ENCODE assay signal across 10 cellular contexts in genomic region chr6:32983964-32984638, GRCh38. TPM values are rescaled to one million over a fixed set of nuclear protein-coding genes. Genes with fewer than 3 reads are reported as not detected.
DNase-seq lines count a peak whose midpoint lies in the region; ATAC-seq, FAIRE-seq and TF ChIP-seq lines count a peak whose summit lies in the region.
"Had no signal": no experiment of that assay in that cellular context is flagged by ENCODE, and none has a peak within 500 bp of the region (broad histone marks: within the 10 kb centered on the region; RNA-seq: fewer than 3 reads in every experiment).

No MANE protein-coding gene starts in this region.

- dilution Hi-C loops in endothelial cell of umbilical vein (cut with MboI; ENCODE audit: extremely low pct_ligation_motif_present, low sequenced_read_pairs), result no loop called here

- H3K9ac ChIP-seq in endothelial cell of umbilical vein (replicated peaks; ENCODE audit: extremely low read depth, insufficient read depth, low read length), result no peak overlapping the region

- peaks cover 56% of the 10 kb centered on the region for H3F3A ChIP-seq in PC-9 (ENCODE audit: insufficient read depth, low read depth)

- intact Hi-C loops in Right ventricle myocardium inferior (cut with DNase I) (loop anchor here (1.0 kb wide), 2 partner anchors 51 to 99 kb away; no protein-coding TSS in a partner anchor), PC-9 (cut with micrococcal nuclease; ENCODE audit: unreplicated experiment) (loop anchor here (1.0 to 2.0 kb wide), 2 partner anchors 99 to 145 kb away; partner anchors contain the start of gene TAP2), endothelial cell of umbilical vein (cut with micrococcal nuclease) (loop anchor here (1.0 to 2.0 kb wide), 3 partner anchors 11 to 145 kb away; partner anchors contain the start of gene TAP2), transverse colon (cut with DNase I; ENCODE audit: low total_unique reads) (no loop called here), prostate gland (cut with DNase I) (loop anchor here (2.0 to 5.0 kb wide), 2 partner anchors 49 to 97 kb away; no protein-coding TSS in a partner anchor)

- DNase-seq in cardiac muscle cell (ENCODE audit: low read depth in 1 of 2, low spot score in 1 of 2), result no peak
- no peak for DNase-seq in Right ventricle myocardium inferior (ENCODE audit: missing footprints)
- no peak for DNase-seq in PC-9
- DNase-seq in endothelial cell of umbilical vein (ENCODE audit: low read depth, low spot score), result no peak
- no peak for DNase-seq in transverse colon
- DNase-seq in effector memory CD4-positive, alpha-beta T cell, result no peak
- DNase-seq in G401 (ENCODE audit: low spot score), result no peak
- no peak for DNase-seq in prostate gland (ENCODE audit: low spot score)

- CTCF ChIA-PET in PC-9 (lab: Charles Lee) (interaction anchor here (0.5 to 2.5 kb wide), 20 partner anchors 9 to 1014 kb away, joined by 3 to 31 read pairs (median 4); partner anchors contain the start of genes BRD2, HLA-DMA, HLA-DMB and HLA-DQB1), endothelial cell of umbilical vein (lab: Charles Lee) (interaction anchor here (0.6 to 12.6 kb wide), 65 partner anchors 9 to 317 kb away, joined by 3 to 580 read pairs (median 5); partner anchors contain the start of genes BRD2, HLA-DMA, HLA-DMB and HLA-DPB1)

- BruUV-seq in PC-9 (replicated peaks; lab: Mats Ljungman, UMichigan) (no TSS peak), endothelial cell of umbilical vein (replicated peaks; lab: Mats Ljungman, UMichigan) (no TSS peak)

- in situ Hi-C loops in transverse colon (cut with MboI; ENCODE audit: low pct_ligation_motif_present in 1 of 4, low pct_unique_long_range_greater_than_20kb in 1 of 4, low sequenced_read_pairs in 3 of 4), result loop anchor here (10.0 to 25.0 kb wide), 3 partner anchors 49 to 99 kb away; no protein-coding TSS in a partner anchor
- in situ Hi-C loops in G401 (cut with HindIII; ENCODE audit: low sequenced_read_pairs), result no loop called here

- H3K4me2 ChIP-seq in PC-9 (0 out of 2 replicates have a peak overlapping the region, but pooled peaks have one; percentile 12), endothelial cell of umbilical vein (ENCODE audit: insufficient read depth, low read length) (no peak overlapping the region)

- TF ChIP-seq POLR2A in endothelial cell of umbilical vein (IDR thresholded peaks at IDR 0.05; ENCODE audit: low read depth, low read length), result peak; percentile 16
- no peak for TF ChIP-seq POLR2A in transverse colon (IDR thresholded peaks at IDR 0.05)
- no peak for TF ChIP-seq POLR2A in prostate gland (IDR thresholded peaks at IDR 0.05)

- no peak for ATAC-seq in Right ventricle myocardium inferior

- H3K4me1 ChIP-seq in cardiac muscle cell (ENCODE audit: low read depth), result no peaks in the 10 kb centered on the region
- H3K4me1 ChIP-seq in PC-9 (replicated peaks; ENCODE audit: insufficient read depth), result 0 out of 2 replicates have a peak, but pooled peaks cover 4% of the 10 kb centered on the region
- H3K4me1 ChIP-seq in endothelial cell of umbilical vein (ENCODE audit: control insufficient read depth, extremely low read depth, insufficient read depth, low read length), result no peaks in the 10 kb centered on the region
- H3K4me1 ChIP-seq in transverse colon, result peaks cover 20 to 63% (median 43%) of the 10 kb centered on the region in 4 donors
- no peaks in the 10 kb centered on the region for H3K4me1 ChIP-seq in effector memory CD4-positive, alpha-beta T cell (ENCODE audit: control insufficient read depth, insufficient read depth, low read length, poor library complexity, severe bottlenecking)
- peaks cover 11% of the 10 kb centered on the region for H3K4me1 ChIP-seq in prostate gland (replicated peaks)

- no peaks in the 10 kb centered on the region for H3K27me3 ChIP-seq in cardiac muscle cell
- H3K27me3 ChIP-seq in PC-9 (ENCODE audit: insufficient read depth, low read depth), result 0 out of 2 replicates have a peak, but pooled peaks cover 16% of the 10 kb centered on the region
- H3K27me3 ChIP-seq in endothelial cell of umbilical vein (ENCODE audit: control insufficient read depth in 2 of 2, insufficient read depth in 2 of 2, low read length in 2 of 2), result peaks cover 0 to 15% of the 10 kb centered on the region in 2 experiments
- no peaks in the 10 kb centered on the region for H3K27me3 ChIP-seq in transverse colon
- H3K27me3 ChIP-seq in effector memory CD4-positive, alpha-beta T cell (replicated peaks; ENCODE audit: control insufficient read depth, insufficient read depth, low read length, poor library complexity, severe bottlenecking), result no peaks in the 10 kb centered on the region
- H3K27me3 ChIP-seq in prostate gland (replicated peaks; ENCODE audit: insufficient read depth), result no peaks in the 10 kb centered on the region
- H3K27me3 ChIP-seq: sigmoid colon had no signal

- FAIRE-seq in endothelial cell of umbilical vein (lab: Jason Lieb, UNC), result peak; percentile 31

- no peak overlapping the region for H3K4me3 ChIP-seq in cardiac muscle cell
- no peak overlapping the region for H3K4me3 ChIP-seq in PC-9
- no peak overlapping the region for H3K4me3 ChIP-seq in endothelial cell of umbilical vein (replicated peaks in 1 of 3; ENCODE audit: insufficient read depth in 1 of 3, low read depth in 1 of 3, low read length in 3 of 3)
- H3K4me3 ChIP-seq in transverse colon, result no peak overlapping the region
- no peak overlapping the region for H3K4me3 ChIP-seq in effector memory CD4-positive, alpha-beta T cell (ENCODE audit: insufficient read depth, low read depth, low read length, poor library complexity, severe bottlenecking)
- H3K4me3 ChIP-seq in prostate gland, result no peak overlapping the region
- H3K4me3 ChIP-seq: sigmoid colon had no signal

- H3K27ac ChIP-seq in cardiac muscle cell (peak overlapping the region; percentile 35), PC-9 (no peak overlapping the region), endothelial cell of umbilical vein (ENCODE audit: insufficient read depth, low read depth, low read length) (no peak overlapping the region), transverse colon (peak overlapping the region; percentile 34 to 65 (median 53)), prostate gland (peak overlapping the region in 1 of 2 donors; percentile 35)
- no peak overlapping the region for H3K27ac ChIP-seq in effector memory CD4-positive, alpha-beta T cell (ENCODE audit: insufficient read depth, low read length, poor library complexity, severe bottlenecking)

- H4K20me1 ChIP-seq in PC-9 (ENCODE audit: insufficient read depth) (peaks cover 40% of the 10 kb centered on the region), endothelial cell of umbilical vein (replicated peaks; ENCODE audit: control insufficient read depth, extremely low read depth, insufficient read depth, low read length) (peaks cover 9% of the 10 kb centered on the region)

- TF ChIP-seq EP300 in transverse colon (IDR thresholded peaks at IDR 0.05; ENCODE audit: low read depth), result no peak

- H3K9me2 ChIP-seq in PC-9 (ENCODE audit: insufficient read depth), result no peaks in the 10 kb centered on the region

- TF ChIP-seq CTCF in cardiac muscle cell (IDR thresholded peaks at IDR 0.05; ENCODE audit: low read depth, low read length), result no peak
- TF ChIP-seq CTCF in PC-9 (conservative IDR thresholded peaks at IDR 0.05), result no peak
- TF ChIP-seq CTCF in endothelial cell of umbilical vein (IDR thresholded peaks at IDR 0.05; ENCODE audit: extremely low read depth in 1 of 2, insufficient read depth in 1 of 2, low read depth in 1 of 2, low read length in 2 of 2), result no peak
- no peak for TF ChIP-seq CTCF in transverse colon (IDR thresholded peaks at IDR 0.05)
- no peak for TF ChIP-seq CTCF in prostate gland (IDR thresholded peaks at IDR 0.05)

- POLR2A ChIA-PET in PC-9 (lab: Charles Lee; ENCODE audit: unreplicated experiment) (interaction anchor here (0.6 to 1.8 kb wide), 8 partner anchors 11 to 288 kb away, joined by 3 to 20 read pairs (median 4); partner anchors contain the start of gene TAP2), endothelial cell of umbilical vein (lab: Charles Lee) (interaction anchor here (0.6 to 4.6 kb wide), 4 partner anchors 9 to 98 kb away, joined by 3 to 89 read pairs (median 5); no protein-coding TSS in a partner anchor)

- H2AFZ ChIP-seq in PC-9, result no peak overlapping the region
- H2AFZ ChIP-seq in endothelial cell of umbilical vein (ENCODE audit: low read depth, low read length), result no peak overlapping the region

- H3K36me3 ChIP-seq in cardiac muscle cell (peaks cover 31% of the 10 kb centered on the region), PC-9 (ENCODE audit: low read depth) (peaks cover 23% of the 10 kb centered on the region), endothelial cell of umbilical vein (ENCODE audit: control insufficient read depth in 2 of 2, extremely low read depth in 1 of 2, insufficient read depth in 2 of 2, low read length in 2 of 2) (peaks cover 21% of the 10 kb centered on the region in 2 experiments), transverse colon (peaks cover 0 to 30% (median 14%) of the 10 kb centered on the region in 4 donors), prostate gland (peaks cover 15 to 29% of the 10 kb centered on the region in 2 donors)
- H3K36me3 ChIP-seq in effector memory CD4-positive, alpha-beta T cell (ENCODE audit: control insufficient read depth, insufficient read depth, low read length), result peaks cover 26% of the 10 kb centered on the region

- H3K9me1 ChIP-seq in endothelial cell of umbilical vein (replicated peaks; ENCODE audit: control insufficient read depth, extremely low read depth, insufficient read depth, low read length), result no peaks in the 10 kb centered on the region

- H3K9me3 ChIP-seq in cardiac muscle cell (ENCODE audit: low read depth) (no peaks in the 10 kb centered on the region), PC-9 (ENCODE audit: insufficient read depth, low read depth) (no peaks in the 10 kb centered on the region), endothelial cell of umbilical vein (replicated peaks; ENCODE audit: control insufficient read depth, insufficient read depth, low read length) (no peaks in the 10 kb centered on the region), transverse colon (no peaks in the 10 kb centered on the region), prostate gland (no peaks in the 10 kb centered on the region)
- H3K9me3 ChIP-seq in effector memory CD4-positive, alpha-beta T cell (ENCODE audit: control insufficient read depth, low read length), result no peaks in the 10 kb centered on the region
- H3K9me3 ChIP-seq: sigmoid colon had no signal

- H3K79me2 ChIP-seq in PC-9 (ENCODE audit: low read depth), result peaks cover 8% of the 10 kb centered on the region; the same call in 1 of the 2 replicates
- peaks cover 7% of the 10 kb centered on the region for H3K79me2 ChIP-seq in endothelial cell of umbilical vein (ENCODE audit: control insufficient read depth, insufficient read depth, low read length)

- 28 to 45% methylated on average over 3 of the region's 3 CpGs for WGBS in transverse colon (ENCODE audit: low coverage in 1 of 2), 2 donors
- 31% methylated on average over 3 of the region's 3 CpGs for WGBS in prostate gland

RNA-seq across cellular contexts. Expression of gene BRD2, which starts 15.7 kb away (rescaled TPM):
- 167 and 232 TPM in 2 replicates for total RNA-seq in cardiac muscle cell
- polyA plus RNA-seq in cardiac muscle cell, result 137 and 166 TPM in 2 replicates
- total RNA-seq in Right ventricle myocardium inferior, result 64.1 TPM
- 130 and 157 TPM in 2 replicates for total RNA-seq in PC-9 (2021)
- total RNA-seq in endothelial cell of umbilical vein, result 187 and 197 TPM in 2 replicates
- 114 and 131 TPM in 2 replicates for polyA plus RNA-seq in endothelial cell of umbilical vein
- 127 and 138 TPM in 2 replicates for polyA plus RNA-seq in endothelial cell of umbilical vein (2011; cell fraction: cytosol; rRNA removed)
- 486 and 501 TPM in 2 replicates for polyA plus RNA-seq in endothelial cell of umbilical vein (2011; cell fraction: nucleus; rRNA removed)
- 101 and 133 TPM in 2 replicates for polyA plus RNA-seq in endothelial cell of umbilical vein (2012)
- 110 and 118 TPM in 2 replicates for polyA minus RNA-seq in endothelial cell of umbilical vein
- 64.9 TPM for polyA minus RNA-seq in endothelial cell of umbilical vein (2011; cell fraction: cytosol; rRNA and poly(A)+ RNA removed)
- 159 and 195 TPM in 2 replicates for polyA minus RNA-seq in endothelial cell of umbilical vein (2011; cell fraction: nucleus; rRNA and poly(A)+ RNA removed)
- 100 to 1,000 TPM; 116 to 612 (median 238) TPM for total RNA-seq in transverse colon
- 96.4 and 172 TPM in 2 replicates for total RNA-seq in G401 (2014; rRNA removed; shearing (Covaris generic))
- 100 to 1,000 TPM; 153 to 252 TPM for total RNA-seq in prostate gland

RNA-seq across cellular contexts. Expression of gene HLA-DOA, which starts 25.3 kb away (rescaled TPM):
- 0.25 and 0.74 TPM in 2 replicates for total RNA-seq in cardiac muscle cell
- polyA plus RNA-seq in cardiac muscle cell, result 0.57 TPM in 1 of 2 replicates, not detected in the other
- total RNA-seq in Right ventricle myocardium inferior, result 1.5 TPM
- total RNA-seq in PC-9 (2021), result not detected in 2 replicates
- total RNA-seq in endothelial cell of umbilical vein, result not detected in 2 replicates
- not detected in 2 replicates for polyA plus RNA-seq in endothelial cell of umbilical vein
- polyA plus RNA-seq in endothelial cell of umbilical vein (2011; cell fraction: cytosol; rRNA removed), result 0.01 TPM in 1 of 2 replicates, not detected in the other
- polyA plus RNA-seq in endothelial cell of umbilical vein (2011; cell fraction: nucleus; rRNA removed), result not detected in 2 replicates
- 0.04 TPM in 1 of 2 replicates, not detected in the other for polyA plus RNA-seq in endothelial cell of umbilical vein (2012)
- not detected in 2 replicates for polyA minus RNA-seq in endothelial cell of umbilical vein
- polyA minus RNA-seq in endothelial cell of umbilical vein (2011; cell fraction: cytosol; rRNA and poly(A)+ RNA removed), result not detected
- polyA minus RNA-seq in endothelial cell of umbilical vein (2011; cell fraction: nucleus; rRNA and poly(A)+ RNA removed), result not detected in 2 replicates
- total RNA-seq in transverse colon, result 1 to 10 TPM in 3 of 4 donors, under 1 TPM in 1; 0.82 to 7.9 (median 2.6) TPM
- 1.4 and 1.7 TPM in 2 replicates for total RNA-seq in G401 (2014; rRNA removed; shearing (Covaris generic))
- total RNA-seq in prostate gland, result 10 to 100 TPM in 1 of 2 donors, 1 to 10 TPM in 1; 7.2 to 14.6 TPM
- polyA plus RNA-seq: keratinocyte had no signal

RNA-seq across cellular contexts. Expression of gene HLA-DMA, which starts 31.2 kb away (rescaled TPM):
- total RNA-seq in cardiac muscle cell, result 1.8 and 2.9 TPM in 2 replicates
- polyA plus RNA-seq in cardiac muscle cell, result 3.7 and 6.9 TPM in 2 replicates
- total RNA-seq in Right ventricle myocardium inferior, result 19.7 TPM
- total RNA-seq in PC-9 (2021), result 18.3 and 22.1 TPM in 2 replicates
- total RNA-seq in endothelial cell of umbilical vein, result 0.53 and 1.2 TPM in 2 replicates
- polyA plus RNA-seq in endothelial cell of umbilical vein, result 7.7 and 10.9 TPM in 2 replicates
- 3.0 and 3.7 TPM in 2 replicates for polyA plus RNA-seq in endothelial cell of umbilical vein (2011; cell fraction: cytosol; rRNA removed)
- 11.6 and 14.0 TPM in 2 replicates for polyA plus RNA-seq in endothelial cell of umbilical vein (2011; cell fraction: nucleus; rRNA removed)
- polyA plus RNA-seq in endothelial cell of umbilical vein (2012), result 0.84 and 1.6 TPM in 2 replicates
- polyA minus RNA-seq in endothelial cell of umbilical vein, result 5.4 and 5.5 TPM in 2 replicates
- 1.2 TPM for polyA minus RNA-seq in endothelial cell of umbilical vein (2011; cell fraction: cytosol; rRNA and poly(A)+ RNA removed)
- 3.9 and 4.0 TPM in 2 replicates for polyA minus RNA-seq in endothelial cell of umbilical vein (2011; cell fraction: nucleus; rRNA and poly(A)+ RNA removed)
- 10 to 100 TPM in 3 of 4 donors, 1 to 10 TPM in 1; 1.4 to 40.4 (median 20.8) TPM for total RNA-seq in transverse colon
- total RNA-seq in G401 (2014; rRNA removed; shearing (Covaris generic)), result 11.4 and 15.8 TPM in 2 replicates
- total RNA-seq in prostate gland, result 10 to 100 TPM in 1 of 2 donors, 1 to 10 TPM in 1; 9.6 to 26.1 TPM

RNA-seq across cellular contexts. Expression of gene HLA-DMB, which starts 43.3 kb away (rescaled TPM):
- total RNA-seq in cardiac muscle cell (not detected in 2 replicates), Right ventricle myocardium inferior (8.8 TPM), PC-9 (2021) (0.73 and 1.1 TPM in 2 replicates), endothelial cell of umbilical vein (0.39 TPM in 1 of 2 replicates, not detected in the other), transverse colon (10 to 100 TPM in 2 of 4 donors, 1 to 10 TPM in 2; 1.8 to 20.8 (median 13.2) TPM), prostate gland (10 to 100 TPM in 1 of 2 donors, 1 to 10 TPM in 1; 7.3 to 15.2 TPM)
- polyA plus RNA-seq in cardiac muscle cell (not detected in 2 replicates), endothelial cell of umbilical vein (0.75 and 1.1 TPM in 2 replicates)
- 0.71 and 0.87 TPM in 2 replicates for polyA plus RNA-seq in endothelial cell of umbilical vein (2011; cell fraction: cytosol; rRNA removed)
- polyA plus RNA-seq in endothelial cell of umbilical vein (2011; cell fraction: nucleus; rRNA removed), result 1.2 and 1.3 TPM in 2 replicates
- polyA plus RNA-seq in endothelial cell of umbilical vein (2012), result 0.16 and 0.27 TPM in 2 replicates
- 0.34 and 0.45 TPM in 2 replicates for polyA minus RNA-seq in endothelial cell of umbilical vein
- not detected for polyA minus RNA-seq in endothelial cell of umbilical vein (2011; cell fraction: cytosol; rRNA and poly(A)+ RNA removed)
- 0.72 TPM in 1 of 2 replicates, not detected in the other for polyA minus RNA-seq in endothelial cell of umbilical vein (2011; cell fraction: nucleus; rRNA and poly(A)+ RNA removed)
- total RNA-seq in G401 (2014; rRNA removed; shearing (Covaris generic)), result 3.2 and 8.0 TPM in 2 replicates
- polyA plus RNA-seq: keratinocyte had no signal

Comparison
In these comparisons a context has a peak if more than half of its experiments do, and no peak if none do; other contexts are left out.
1. H3K27ac ChIP-seq: peak in cardiac muscle cell (single experiment) and transverse colon (4 of 4); none in PC-9 (single experiment), endothelial cell of umbilical vein (single experiment) and effector memory CD4-positive, alpha-beta T cell (single experiment).